2 cellular contexts compared by ENCODE assay signal in genomic region chr2:167898297-167898696, GRCh38.
TF ChIP-seq lines count a peak whose summit lies in the region.

No MANE protein-coding gene starts in this region.

TF ChIP-seq in HepG2, 621 proteins besides CTCF, POLR2A, EP300 and RAD21:
- no peak for TF ChIP-seq ZNF430 (CRISPR knock-in tag; IDR thresholded peaks at IDR 0.05)
- TF ChIP-seq ZGPAT (CRISPR knock-in tag; IDR thresholded peaks at IDR 0.05) = no peak
- TF ChIP-seq SP2 (CRISPR knock-in tag; IDR thresholded peaks at IDR 0.05) = no peak
- no peak for TF ChIP-seq TBL1XR1 (IDR thresholded peaks at IDR 0.05; ENCODE audit: borderline replicate concordance, low read length, partially characterized antibody)
- no peak for TF ChIP-seq CBX5 (CRISPR knock-in tag; IDR thresholded peaks at IDR 0.05; ENCODE audit: borderline replicate concordance)
- no peak for TF ChIP-seq ZSCAN21 (CRISPR knock-in tag; IDR thresholded peaks at IDR 0.05; ENCODE audit: borderline replicate concordance)
- TF ChIP-seq MLLT10 (CRISPR knock-in tag; IDR thresholded peaks at IDR 0.05) = no peak
- no peak for TF ChIP-seq ZNF605 (CRISPR knock-in tag; IDR thresholded peaks at IDR 0.05)
- TF ChIP-seq SMAD1 (CRISPR knock-in tag; IDR thresholded peaks at IDR 0.05; ENCODE audit: borderline replicate concordance, low read depth) = no peak
- TF ChIP-seq SKI (IDR thresholded peaks at IDR 0.05; ENCODE audit: partially characterized antibody) = no peak
TF ChIP-seq in HepG2: peak in this region for 0.

TF ChIP-seq in K562, 482 proteins besides CTCF, POLR2A, EP300 and RAD21 (continues in another document):
- TF ChIP-seq CBFA2T2 (conservative IDR thresholded peaks at IDR 0.05) = peak; percentile 53
- TF ChIP-seq, protein P1, sequence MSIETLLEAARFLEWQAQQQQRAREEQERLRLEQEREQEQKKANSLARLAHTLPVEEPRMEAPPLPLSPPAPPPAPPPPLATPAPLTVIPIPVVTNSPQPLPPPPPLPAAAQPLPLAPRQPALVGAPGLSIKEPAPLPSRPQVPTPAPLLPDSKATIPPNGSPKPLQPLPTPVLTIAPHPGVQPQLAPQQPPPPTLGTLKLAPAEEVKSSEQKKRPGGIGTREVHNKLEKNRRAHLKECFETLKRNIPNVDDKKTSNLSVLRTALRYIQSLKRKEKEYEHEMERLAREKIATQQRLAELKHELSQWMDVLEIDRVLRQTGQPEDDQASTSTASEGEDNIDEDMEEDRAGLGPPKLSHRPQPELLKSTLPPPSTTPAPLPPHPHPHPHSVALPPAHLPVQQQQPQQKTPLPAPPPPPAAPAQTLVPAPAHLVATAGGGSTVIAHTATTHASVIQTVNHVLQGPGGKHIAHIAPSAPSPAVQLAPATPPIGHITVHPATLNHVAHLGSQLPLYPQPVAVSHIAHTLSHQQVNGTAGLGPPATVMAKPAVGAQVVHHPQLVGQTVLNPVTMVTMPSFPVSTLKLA (conservative IDR thresholded peaks at IDR 0.05) = no peak
- TF ChIP-seq ZNF583 (CRISPR knock-in tag; IDR thresholded peaks at IDR 0.05) = no peak
- TF ChIP-seq CAMTA2 (CRISPR knock-in tag; conservative IDR thresholded peaks at IDR 0.05) = no peak
- TF ChIP-seq TCF7L2 (IDR thresholded peaks at IDR 0.05; ENCODE audit: low read depth, low read length) = no peak
- no peak for TF ChIP-seq EHMT2 (IDR thresholded peaks at IDR 0.05)
- no peak for TF ChIP-seq CBFB (CRISPR knock-in tag; IDR thresholded peaks at IDR 0.05)
- TF ChIP-seq THRB (CRISPR knock-in tag; conservative IDR thresholded peaks at IDR 0.05) = no peak
- TF ChIP-seq CC2D1A (IDR thresholded peaks at IDR 0.05) = no peak
- TF ChIP-seq STAT5B (CRISPR knock-in tag; IDR thresholded peaks at IDR 0.05) = no peak
- TF ChIP-seq DPF2 (IDR thresholded peaks at IDR 0.05) = peak; percentile 59; the same call in 1 of the 2 replicates
- TF ChIP-seq NFIC (IDR thresholded peaks at IDR 0.05) = no peak
- TF ChIP-seq, protein P2, sequence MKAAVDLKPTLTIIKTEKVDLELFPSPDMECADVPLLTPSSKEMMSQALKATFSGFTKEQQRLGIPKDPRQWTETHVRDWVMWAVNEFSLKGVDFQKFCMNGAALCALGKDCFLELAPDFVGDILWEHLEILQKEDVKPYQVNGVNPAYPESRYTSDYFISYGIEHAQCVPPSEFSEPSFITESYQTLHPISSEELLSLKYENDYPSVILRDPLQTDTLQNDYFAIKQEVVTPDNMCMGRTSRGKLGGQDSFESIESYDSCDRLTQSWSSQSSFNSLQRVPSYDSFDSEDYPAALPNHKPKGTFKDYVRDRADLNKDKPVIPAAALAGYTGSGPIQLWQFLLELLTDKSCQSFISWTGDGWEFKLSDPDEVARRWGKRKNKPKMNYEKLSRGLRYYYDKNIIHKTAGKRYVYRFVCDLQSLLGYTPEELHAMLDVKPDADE (conservative IDR thresholded peaks at IDR 0.05; ENCODE audit: control insufficient read depth, low read depth, low read length) = no peak
- TF ChIP-seq DACH1 (IDR thresholded peaks at IDR 0.05; ENCODE audit: partially characterized antibody) = no peak
- no peak for TF ChIP-seq RBM15 (IDR thresholded peaks at IDR 0.05; ENCODE audit: insufficient read depth, low read length)
- no peak for TF ChIP-seq CHD1 (IDR thresholded peaks at IDR 0.05; ENCODE audit: low read length)
- peak; percentile 47 for TF ChIP-seq ZNF316 (IDR thresholded peaks at IDR 0.05)
- TF ChIP-seq PYGO2 (tag; IDR thresholded peaks at IDR 0.05) = no peak
- TF ChIP-seq ZNF174 (CRISPR knock-in tag; IDR thresholded peaks at IDR 0.05) = no peak
- no peak for TF ChIP-seq PPARD (CRISPR knock-in tag; IDR thresholded peaks at IDR 0.05)
- TF ChIP-seq TCF3 (CRISPR knock-in tag; IDR thresholded peaks at IDR 0.05) = peak; percentile 74
- TF ChIP-seq POLR2AphosphoS5 (IDR thresholded peaks at IDR 0.05; ENCODE audit: control insufficient read depth, insufficient read depth, low read depth, low read length) = 0 out of 2 replicates have a peak, but pooled peaks have one; percentile 35
- no peak for TF ChIP-seq STAT5A (IDR thresholded peaks at IDR 0.05; ENCODE audit: borderline replicate concordance, low read length)
- TF ChIP-seq MAFK (IDR thresholded peaks at IDR 0.05; ENCODE audit: low read length) = 0 out of 2 replicates have a peak, but pooled peaks have one; percentile 11
- TF ChIP-seq NFE2 (IDR thresholded peaks at IDR 0.05; ENCODE audit: low read depth) = 0 out of 2 replicates have a peak, but pooled peaks have one; percentile 13
- TF ChIP-seq, protein P3, sequence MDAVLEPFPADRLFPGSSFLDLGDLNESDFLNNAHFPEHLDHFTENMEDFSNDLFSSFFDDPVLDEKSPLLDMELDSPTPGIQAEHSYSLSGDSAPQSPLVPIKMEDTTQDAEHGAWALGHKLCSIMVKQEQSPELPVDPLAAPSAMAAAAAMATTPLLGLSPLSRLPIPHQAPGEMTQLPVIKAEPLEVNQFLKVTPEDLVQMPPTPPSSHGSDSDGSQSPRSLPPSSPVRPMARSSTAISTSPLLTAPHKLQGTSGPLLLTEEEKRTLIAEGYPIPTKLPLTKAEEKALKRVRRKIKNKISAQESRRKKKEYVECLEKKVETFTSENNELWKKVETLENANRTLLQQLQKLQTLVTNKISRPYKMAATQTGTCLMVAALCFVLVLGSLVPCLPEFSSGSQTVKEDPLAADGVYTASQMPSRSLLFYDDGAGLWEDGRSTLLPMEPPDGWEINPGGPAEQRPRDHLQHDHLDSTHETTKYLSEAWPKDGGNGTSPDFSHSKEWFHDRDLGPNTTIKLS (IDR thresholded peaks at IDR 0.05; ENCODE audit: borderline replicate concordance, low read depth) = no peak
- TF ChIP-seq, protein P4, sequence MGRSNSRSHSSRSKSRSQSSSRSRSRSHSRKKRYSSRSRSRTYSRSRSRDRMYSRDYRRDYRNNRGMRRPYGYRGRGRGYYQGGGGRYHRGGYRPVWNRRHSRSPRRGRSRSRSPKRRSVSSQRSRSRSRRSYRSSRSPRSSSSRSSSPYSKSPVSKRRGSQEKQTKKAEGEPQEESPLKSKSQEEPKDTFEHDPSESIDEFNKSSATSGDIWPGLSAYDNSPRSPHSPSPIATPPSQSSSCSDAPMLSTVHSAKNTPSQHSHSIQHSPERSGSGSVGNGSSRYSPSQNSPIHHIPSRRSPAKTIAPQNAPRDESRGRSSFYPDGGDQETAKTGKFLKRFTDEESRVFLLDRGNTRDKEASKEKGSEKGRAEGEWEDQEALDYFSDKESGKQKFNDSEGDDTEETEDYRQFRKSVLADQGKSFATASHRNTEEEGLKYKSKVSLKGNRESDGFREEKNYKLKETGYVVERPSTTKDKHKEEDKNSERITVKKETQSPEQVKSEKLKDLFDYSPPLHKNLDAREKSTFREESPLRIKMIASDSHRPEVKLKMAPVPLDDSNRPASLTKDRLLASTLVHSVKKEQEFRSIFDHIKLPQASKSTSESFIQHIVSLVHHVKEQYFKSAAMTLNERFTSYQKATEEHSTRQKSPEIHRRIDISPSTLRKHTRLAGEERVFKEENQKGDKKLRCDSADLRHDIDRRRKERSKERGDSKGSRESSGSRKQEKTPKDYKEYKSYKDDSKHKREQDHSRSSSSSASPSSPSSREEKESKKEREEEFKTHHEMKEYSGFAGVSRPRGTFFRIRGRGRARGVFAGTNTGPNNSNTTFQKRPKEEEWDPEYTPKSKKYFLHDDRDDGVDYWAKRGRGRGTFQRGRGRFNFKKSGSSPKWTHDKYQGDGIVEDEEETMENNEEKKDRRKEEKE (IDR thresholded peaks at IDR 0.05; ENCODE audit: borderline replicate concordance in 1 of 2, control insufficient read depth in 1 of 2, low read depth in 2 of 2, low read length in 1 of 2) = no peak
- no peak for TF ChIP-seq ZNF431 (CRISPR knock-in tag; IDR thresholded peaks at IDR 0.05)
- no peak for TF ChIP-seq XRCC4 (IDR thresholded peaks at IDR 0.05; ENCODE audit: extremely low read depth, insufficient read depth, insufficient read length)
- no peak for TF ChIP-seq CCNT2 (IDR thresholded peaks at IDR 0.05; ENCODE audit: borderline replicate concordance, extremely low read depth, insufficient read length, low read depth, low read length)
- no peak for TF ChIP-seq NEUROD1 (IDR thresholded peaks at IDR 0.05; ENCODE audit: borderline replicate concordance, low read depth, low read length, partially characterized antibody)
- TF ChIP-seq, protein P5, sequence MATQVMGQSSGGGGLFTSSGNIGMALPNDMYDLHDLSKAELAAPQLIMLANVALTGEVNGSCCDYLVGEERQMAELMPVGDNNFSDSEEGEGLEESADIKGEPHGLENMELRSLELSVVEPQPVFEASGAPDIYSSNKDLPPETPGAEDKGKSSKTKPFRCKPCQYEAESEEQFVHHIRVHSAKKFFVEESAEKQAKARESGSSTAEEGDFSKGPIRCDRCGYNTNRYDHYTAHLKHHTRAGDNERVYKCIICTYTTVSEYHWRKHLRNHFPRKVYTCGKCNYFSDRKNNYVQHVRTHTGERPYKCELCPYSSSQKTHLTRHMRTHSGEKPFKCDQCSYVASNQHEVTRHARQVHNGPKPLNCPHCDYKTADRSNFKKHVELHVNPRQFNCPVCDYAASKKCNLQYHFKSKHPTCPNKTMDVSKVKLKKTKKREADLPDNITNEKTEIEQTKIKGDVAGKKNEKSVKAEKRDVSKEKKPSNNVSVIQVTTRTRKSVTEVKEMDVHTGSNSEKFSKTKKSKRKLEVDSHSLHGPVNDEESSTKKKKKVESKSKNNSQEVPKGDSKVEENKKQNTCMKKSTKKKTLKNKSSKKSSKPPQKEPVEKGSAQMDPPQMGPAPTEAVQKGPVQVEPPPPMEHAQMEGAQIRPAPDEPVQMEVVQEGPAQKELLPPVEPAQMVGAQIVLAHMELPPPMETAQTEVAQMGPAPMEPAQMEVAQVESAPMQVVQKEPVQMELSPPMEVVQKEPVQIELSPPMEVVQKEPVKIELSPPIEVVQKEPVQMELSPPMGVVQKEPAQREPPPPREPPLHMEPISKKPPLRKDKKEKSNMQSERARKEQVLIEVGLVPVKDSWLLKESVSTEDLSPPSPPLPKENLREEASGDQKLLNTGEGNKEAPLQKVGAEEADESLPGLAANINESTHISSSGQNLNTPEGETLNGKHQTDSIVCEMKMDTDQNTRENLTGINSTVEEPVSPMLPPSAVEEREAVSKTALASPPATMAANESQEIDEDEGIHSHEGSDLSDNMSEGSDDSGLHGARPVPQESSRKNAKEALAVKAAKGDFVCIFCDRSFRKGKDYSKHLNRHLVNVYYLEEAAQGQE (CRISPR knock-in tag; IDR thresholded peaks at IDR 0.05; ENCODE audit: low read depth) = no peak
- TF ChIP-seq PCBP1 (IDR thresholded peaks at IDR 0.05; ENCODE audit: low read depth, low read length, poor library complexity, severe bottlenecking) = no peak
- TF ChIP-seq SRSF3 (IDR thresholded peaks at IDR 0.05; ENCODE audit: insufficient read depth, low read length) = no peak
- TF ChIP-seq RFX1 (IDR thresholded peaks at IDR 0.05) = no peak
- no peak for TF ChIP-seq SAFB (IDR thresholded peaks at IDR 0.05; ENCODE audit: borderline replicate concordance, low read depth, low read length)
- no peak for TF ChIP-seq ZNF436 (CRISPR knock-in tag; IDR thresholded peaks at IDR 0.05)
- no peak for TF ChIP-seq BHLHE40 (IDR thresholded peaks at IDR 0.05; ENCODE audit: low read length)
- no peak for TF ChIP-seq FOXJ3 (CRISPR knock-in tag; IDR thresholded peaks at IDR 0.05)
- TF ChIP-seq, protein P6, sequence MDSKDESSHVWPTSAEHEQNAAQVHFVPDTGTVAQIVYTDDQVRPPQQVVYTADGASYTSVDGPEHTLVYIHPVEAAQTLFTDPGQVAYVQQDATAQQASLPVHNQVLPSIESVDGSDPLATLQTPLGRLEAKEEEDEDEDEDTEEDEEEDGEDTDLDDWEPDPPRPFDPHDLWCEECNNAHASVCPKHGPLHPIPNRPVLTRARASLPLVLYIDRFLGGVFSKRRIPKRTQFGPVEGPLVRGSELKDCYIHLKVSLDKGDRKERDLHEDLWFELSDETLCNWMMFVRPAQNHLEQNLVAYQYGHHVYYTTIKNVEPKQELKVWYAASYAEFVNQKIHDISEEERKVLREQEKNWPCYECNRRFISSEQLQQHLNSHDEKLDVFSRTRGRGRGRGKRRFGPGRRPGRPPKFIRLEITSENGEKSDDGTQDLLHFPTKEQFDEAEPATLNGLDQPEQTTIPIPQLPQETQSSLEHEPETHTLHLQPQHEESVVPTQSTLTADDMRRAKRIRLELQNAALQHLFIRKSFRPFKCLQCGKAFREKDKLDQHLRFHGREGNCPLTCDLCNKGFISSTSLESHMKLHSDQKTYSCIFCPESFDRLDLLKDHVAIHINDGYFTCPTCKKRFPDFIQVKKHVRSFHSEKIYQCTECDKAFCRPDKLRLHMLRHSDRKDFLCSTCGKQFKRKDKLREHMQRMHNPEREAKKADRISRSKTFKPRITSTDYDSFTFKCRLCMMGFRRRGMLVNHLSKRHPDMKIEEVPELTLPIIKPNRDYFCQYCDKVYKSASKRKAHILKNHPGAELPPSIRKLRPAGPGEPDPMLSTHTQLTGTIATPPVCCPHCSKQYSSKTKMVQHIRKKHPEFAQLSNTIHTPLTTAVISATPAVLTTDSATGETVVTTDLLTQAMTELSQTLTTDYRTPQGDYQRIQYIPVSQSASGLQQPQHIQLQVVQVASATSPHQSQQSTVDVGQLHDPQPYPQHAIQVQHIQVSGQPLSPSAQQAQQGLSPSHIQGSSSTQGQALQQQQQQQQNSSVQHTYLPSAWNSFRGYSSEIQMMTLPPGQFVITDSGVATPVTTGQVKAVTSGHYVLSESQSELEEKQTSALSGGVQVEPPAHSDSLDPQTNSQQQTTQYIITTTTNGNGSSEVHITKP (IDR thresholded peaks at IDR 0.05; ENCODE audit: partially characterized antibody) = peak; percentile 60
- TF ChIP-seq ZNF586 (CRISPR knock-in tag; conservative IDR thresholded peaks at IDR 0.05) = no peak
- TF ChIP-seq HOXB6 (CRISPR knock-in tag; IDR thresholded peaks at IDR 0.05; ENCODE audit: borderline replicate concordance) = no peak
- TF ChIP-seq ARID3A (IDR thresholded peaks at IDR 0.05; ENCODE audit: borderline replicate concordance, low read depth, low read length) = no peak
- TF ChIP-seq RBM22 (IDR thresholded peaks at IDR 0.05; ENCODE audit: low read depth, low read length, poor library complexity, severe bottlenecking) = no peak
- TF ChIP-seq TCFL5 (CRISPR knock-in tag; conservative IDR thresholded peaks at IDR 0.05) = no peak
- TF ChIP-seq PHB2 (IDR thresholded peaks at IDR 0.05; ENCODE audit: low read depth) = no peak
- no peak for TF ChIP-seq NR2C2 (CRISPR knock-in tag; IDR thresholded peaks at IDR 0.05)
- TF ChIP-seq NR2C2 (tag; IDR thresholded peaks at IDR 0.05) = no peak
